Comparison of ENCODE assay signal across 13 cellular contexts in the genomic region with DNA sequence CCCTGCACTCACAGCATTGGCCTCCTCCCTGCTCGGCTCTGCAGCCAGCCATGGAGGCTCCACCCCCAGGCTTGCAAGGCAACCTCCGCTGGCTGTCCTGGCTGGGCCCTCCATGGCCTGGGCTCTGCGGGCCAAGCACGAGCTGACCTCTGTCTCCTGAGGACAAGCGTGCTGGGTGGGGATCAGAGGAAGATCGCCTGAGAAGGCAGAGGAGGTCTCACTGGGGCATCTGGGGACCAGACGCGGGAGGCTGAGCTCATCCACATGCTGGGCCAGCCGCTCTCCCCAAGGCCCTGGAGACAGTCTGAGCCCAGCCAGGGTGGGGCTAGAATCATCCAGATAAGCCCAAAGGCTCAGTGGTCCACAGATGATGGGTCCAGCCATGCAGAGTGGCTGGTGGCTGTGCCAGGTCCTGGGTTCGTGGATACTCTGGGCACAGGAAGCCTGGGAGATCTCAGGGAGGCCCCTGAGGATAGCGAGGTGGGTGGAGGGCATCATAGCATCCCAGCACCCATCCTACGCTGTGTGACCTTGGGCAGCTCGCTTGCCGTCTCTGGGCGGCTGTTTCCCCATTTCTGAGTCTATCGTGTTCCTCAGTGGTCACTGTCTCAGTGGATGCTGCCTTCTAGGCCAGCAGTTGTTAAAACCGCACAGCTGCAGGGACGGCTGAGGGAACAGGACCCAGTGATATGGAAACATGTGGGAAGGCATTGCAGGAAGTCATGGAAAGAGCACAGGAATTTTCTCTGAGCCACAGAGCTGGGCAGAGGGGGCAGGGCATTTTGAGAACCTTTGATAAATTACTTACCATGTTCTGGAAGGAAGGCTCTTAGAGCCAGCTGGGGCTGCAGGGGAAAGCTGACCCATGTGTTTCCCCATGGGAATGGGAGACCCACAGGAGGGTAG.
DNase-seq lines count a peak whose midpoint lies in the region; ATAC-seq and TF ChIP-seq lines count a peak whose summit lies in the region.
"Had no signal": no experiment of that assay in that cellular context is flagged by ENCODE, and none has a peak within 500 bp of the region (broad histone marks: within the 10 kb centered on the region; RNA-seq: fewer than 3 reads in every experiment).

No MANE protein-coding gene starts in this region.

- H3K4me3 ChIP-seq in fibroblast of pulmonary artery (replicated peaks; ENCODE audit: low read depth, low read length) (no peak overlapping the region), mesenchymal stem cell (ENCODE audit: insufficient read depth in 1 of 2, low read depth in 1 of 2, low read length in 2 of 2) (no peak overlapping the region), PC-9 (no peak overlapping the region)
- H3K4me3 ChIP-seq: A549, Peyer's patch had no signal

- no peaks in the 10 kb centered on the region for H3K9me2 ChIP-seq in PC-9 (ENCODE audit: insufficient read depth)

- BruUV-seq in PC-9 (replicated peaks; lab: Mats Ljungman, UMichigan): no TSS peak

- H3K27ac ChIP-seq in mesenchymal stem cell (ENCODE audit: low read length, poor library complexity, severe bottlenecking) (peak overlapping the region; percentile 31), PC-9 (no peak overlapping the region)
- H3K27ac ChIP-seq: Peyer's patch had no signal

- H3K36me3 ChIP-seq in mesenchymal stem cell (ENCODE audit: control insufficient read depth in 1 of 2, insufficient read depth in 2 of 2, low read depth in 1 of 2, low read length in 2 of 2) (no peaks in the 10 kb centered on the region), PC-9 (ENCODE audit: low read depth) (no peaks in the 10 kb centered on the region)
- H3K36me3 ChIP-seq: Peyer's patch had no signal

- no peaks in the 10 kb centered on the region for H3K79me1 ChIP-seq in mesenchymal stem cell (replicated peaks; ENCODE audit: low read length, poor library complexity, severe bottlenecking)

- H3K4me1 ChIP-seq in mesenchymal stem cell (ENCODE audit: control insufficient read depth, insufficient read depth, low read depth, low read length): peaks cover 57% of the 10 kb centered on the region
- H3K4me1 ChIP-seq in PC-9 (replicated peaks; ENCODE audit: insufficient read depth): peaks cover 11% of the 10 kb centered on the region

- DNase-seq in A172 (ENCODE audit: low spot score): peak; percentile 46
- peak; percentile 92 for DNase-seq in LHCN-M2 (ENCODE audit: low read depth)
- DNase-seq in fibroblast of pulmonary artery (ENCODE audit: low read depth): peak; percentile 28
- DNase-seq in mesenchymal stem cell: peak; percentile 81
- no peak for DNase-seq in PC-9
- DNase-seq in stimulated activated CD4-positive, alpha-beta T cell treated with anti-CD3 and anti-CD28 coated beads, Interleukin-15, amount 100 ng/mL, for 24 hours: no peak
- DNase-seq: activated CD4-positive, alpha-beta T cell treated with anti-CD3 and anti-CD28 coated beads, Interleukin-2, amount 50 U/mL, for 48 hours; substantia nigra had no signal

- CTCF ChIA-PET in PC-9 (lab: Charles Lee): no interaction called here

- intact Hi-C loops in PC-9 (cut with micrococcal nuclease; ENCODE audit: unreplicated experiment): no loop called here

- H3K9me3 ChIP-seq in mesenchymal stem cell (ENCODE audit: control insufficient read depth, low read length): no peaks in the 10 kb centered on the region
- no peaks in the 10 kb centered on the region for H3K9me3 ChIP-seq in PC-9 (ENCODE audit: insufficient read depth, low read depth)
- H3K9me3 ChIP-seq: A549, Peyer's patch had no signal

- H2AFZ ChIP-seq in mesenchymal stem cell (ENCODE audit: low read depth, low read length) (no peak overlapping the region), PC-9 (no peak overlapping the region)

- peak overlapping the region in 1 of 2 experiments; percentile 18 for H3K23ac ChIP-seq in mesenchymal stem cell (ENCODE audit: low read length in 2 of 2)

- peak overlapping the region; percentile 79 to 81 for H3K18ac ChIP-seq in mesenchymal stem cell (ENCODE audit: low read depth in 1 of 2, low read length in 2 of 2)

- peak overlapping the region; percentile 97 for H4K91ac ChIP-seq in mesenchymal stem cell (ENCODE audit: low read length)

- H3K4me2 ChIP-seq in mesenchymal stem cell (ENCODE audit: low read length, poor library complexity, severe bottlenecking) (no peak overlapping the region), PC-9 (no peak overlapping the region)
- H3K4me2 ChIP-seq: A549 had no signal

- H2BK12ac ChIP-seq in mesenchymal stem cell (ENCODE audit: low read length in 2 of 2): peak overlapping the region; percentile 60 to 90

- H2AK5ac ChIP-seq in mesenchymal stem cell (ENCODE audit: low read length, severe bottlenecking): peak overlapping the region; percentile 84

- peak overlapping the region; percentile 84 for H2BK120ac ChIP-seq in mesenchymal stem cell (ENCODE audit: low read depth, low read length)

- peak overlapping the region; percentile 88 for H4K8ac ChIP-seq in mesenchymal stem cell (ENCODE audit: low read length)

- no peak overlapping the region for H2BK5ac ChIP-seq in mesenchymal stem cell (ENCODE audit: low read depth, low read length, poor library complexity, severe bottlenecking)

- H3K27me3 ChIP-seq in mesenchymal stem cell (ENCODE audit: control insufficient read depth in 1 of 2, insufficient read depth in 1 of 2, low read length in 2 of 2) (peaks cover 0 to 30% of the 10 kb centered on the region in 2 experiments), PC-9 (ENCODE audit: insufficient read depth, low read depth) (peaks cover 50% of the 10 kb centered on the region)
- H3K27me3 ChIP-seq: Peyer's patch had no signal

- TF ChIP-seq CTCF in fibroblast of pulmonary artery (IDR thresholded peaks at IDR 0.05; ENCODE audit: low read length, missing control alignments): no peak
- TF ChIP-seq CTCF in PC-9 (conservative IDR thresholded peaks at IDR 0.05): no peak

- peak overlapping the region; percentile 60 for H2BK15ac ChIP-seq in mesenchymal stem cell (ENCODE audit: low read depth, poor library complexity, severe bottlenecking)

- 61% methylated on average over 18 of the region's 18 CpGs for WGBS in mesenchymal stem cell

- peak overlapping the region; percentile 71 to 86 for H3K4ac ChIP-seq in mesenchymal stem cell (ENCODE audit: low read depth in 1 of 2, low read length in 2 of 2)

- no peaks in the 10 kb centered on the region for H3K79me2 ChIP-seq in PC-9 (ENCODE audit: low read depth)

- ATAC-seq in GM19455 (IDR thresholded peaks at IDR 0.05; ENCODE audit: unreplicated experiment) (no peak), GM21786 (IDR thresholded peaks at IDR 0.05; ENCODE audit: unreplicated experiment) (no peak)
- ATAC-seq: left colon had no signal

- no peaks in the 10 kb centered on the region for H4K20me1 ChIP-seq in PC-9 (ENCODE audit: insufficient read depth)

- POLR2A ChIA-PET in PC-9 (lab: Charles Lee; ENCODE audit: unreplicated experiment): no interaction called here

- no peaks in the 10 kb centered on the region for H3F3A ChIP-seq in PC-9 (ENCODE audit: insufficient read depth, low read depth)

- H3K9ac ChIP-seq in mesenchymal stem cell (ENCODE audit: low read length): no peak overlapping the region

- peak overlapping the region in 1 of 2 experiments; percentile 56 for H3K14ac ChIP-seq in mesenchymal stem cell (ENCODE audit: low read length in 2 of 2)

Comparison
In these comparisons a context has a peak if more than half of its experiments do, and no peak if none do; other contexts are left out.
1. DNase-seq: peak in A172 (single experiment), LHCN-M2 (single experiment), fibroblast of pulmonary artery (single experiment) and mesenchymal stem cell (single experiment); none in PC-9 (0 of 2) and stimulated activated CD4-positive, alpha-beta T cell treated with anti-CD3 and anti-CD28 coated beads, Interleukin-15, amount 100 ng/mL, for 24 hours (single experiment).